In genomic region chr19:19320362-19321142, GRCh38 we compare ENCODE assay signal across 8 cellular contexts. TPM values are rescaled to one million over a fixed set of nuclear protein-coding genes. Genes with fewer than 3 reads are reported as not detected.
DNase-seq lines count a peak whose midpoint lies in the region; ATAC-seq, FAIRE-seq and TF ChIP-seq lines count a peak whose summit lies in the region.

A gene with protein sequence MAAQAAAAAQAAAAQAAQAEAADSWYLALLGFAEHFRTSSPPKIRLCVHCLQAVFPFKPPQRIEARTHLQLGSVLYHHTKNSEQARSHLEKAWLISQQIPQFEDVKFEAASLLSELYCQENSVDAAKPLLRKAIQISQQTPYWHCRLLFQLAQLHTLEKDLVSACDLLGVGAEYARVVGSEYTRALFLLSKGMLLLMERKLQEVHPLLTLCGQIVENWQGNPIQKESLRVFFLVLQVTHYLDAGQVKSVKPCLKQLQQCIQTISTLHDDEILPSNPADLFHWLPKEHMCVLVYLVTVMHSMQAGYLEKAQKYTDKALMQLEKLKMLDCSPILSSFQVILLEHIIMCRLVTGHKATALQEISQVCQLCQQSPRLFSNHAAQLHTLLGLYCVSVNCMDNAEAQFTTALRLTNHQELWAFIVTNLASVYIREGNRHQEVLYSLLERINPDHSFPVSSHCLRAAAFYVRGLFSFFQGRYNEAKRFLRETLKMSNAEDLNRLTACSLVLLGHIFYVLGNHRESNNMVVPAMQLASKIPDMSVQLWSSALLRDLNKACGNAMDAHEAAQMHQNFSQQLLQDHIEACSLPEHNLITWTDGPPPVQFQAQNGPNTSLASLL (plus strand): TSS chr19:19320829. CDS start chr19:19320860, 31 bp downstream.
Gene SUGP1 (minus strand): TSS chr19:19320509. CDS start chr19:19320496, 13 bp downstream.

- H3K9me3 ChIP-seq in right atrium auricular region (no peaks in the 10 kb centered on the region), psoas muscle (no peaks in the 10 kb centered on the region)

- no peaks in the 10 kb centered on the region for H3K27me3 ChIP-seq in right atrium auricular region
- H3K27me3 ChIP-seq in psoas muscle (ENCODE audit: insufficient read depth in 3 of 3, low read length in 2 of 3) = no peaks in the 10 kb centered on the region

- intact Hi-C loops in psoas muscle (cut with DNase I) = loop anchor here (2.0 to 5.0 kb wide), 2 partner anchors 128 kb away; partner anchors contain the start of genes BORCS8 (in 2 of the 2) and RFXANK (in 2 of the 2)

- H3K27ac Mint-ChIP-seq in T-helper 1 cell treated with Interleukin-12 subunit alpha and Interleukin-12 subunit beta and Interleukin-4 antibody, amounts not matched to agents 30 μg/mL and 1 μg/mL, for 36 hours = peak within 1 kb of the TSS; percentile 99

- no peaks in the 10 kb centered on the region for H3K27me3 Mint-ChIP-seq in T-helper 1 cell treated with Interleukin-12 subunit alpha and Interleukin-12 subunit beta and Interleukin-4 antibody, amounts not matched to agents 30 μg/mL and 1 μg/mL, for 36 hours (ENCODE audit: low read depth)

- H3K4me3 ChIP-seq in right atrium auricular region = peak within 1 kb of the TSS; percentile 88 to 97
- H3K4me3 ChIP-seq in psoas muscle = peak within 1 kb of the TSS; percentile 93

- peak within 1 kb of the TSS; percentile 94 for H3K4me3 Mint-ChIP-seq in T-helper 1 cell treated with Interleukin-12 subunit alpha and Interleukin-12 subunit beta and Interleukin-4 antibody, amounts not matched to agents 30 μg/mL and 1 μg/mL, for 36 hours

- H3K4me1 ChIP-seq in right atrium auricular region (peaks cover 0 to 44% of the 10 kb centered on the region in 2 donors), psoas muscle (peaks cover 47% of the 10 kb centered on the region)

- H3K36me3 ChIP-seq in right atrium auricular region (peaks cover 21% of the 10 kb centered on the region), psoas muscle (ENCODE audit: insufficient read depth in 1 of 2, low read depth in 1 of 2) (peaks cover 0 to 31% of the 10 kb centered on the region in 2 donors)

- TF ChIP-seq CTCF in GM13976 (IDR thresholded peaks at IDR 0.05; ENCODE audit: borderline replicate concordance, control extremely low read depth, extremely low read depth, insufficient read depth, missing control alignments) = peak; percentile 10
- peak in 1 of 2 donors; percentile 49 for TF ChIP-seq CTCF in right atrium auricular region (IDR thresholded peaks at IDR 0.05)
- peak; percentile 48 for TF ChIP-seq CTCF in psoas muscle (IDR thresholded peaks at IDR 0.05)

- ATAC-seq in HG02852 (IDR thresholded peaks at IDR 0.05; ENCODE audit: unreplicated experiment) (peak; percentile 90), psoas muscle (peak; percentile 90 to 93 (median 91))

- no peaks in the 10 kb centered on the region for H3K9me3 Mint-ChIP-seq in T-helper 1 cell treated with Interleukin-12 subunit alpha and Interleukin-12 subunit beta and Interleukin-4 antibody, amounts not matched to agents 30 μg/mL and 1 μg/mL, for 36 hours

- peak within 1 kb of the TSS; percentile 84 to 90 for H3K27ac ChIP-seq in right atrium auricular region
- peak within 1 kb of the TSS; percentile 95 for H3K27ac ChIP-seq in psoas muscle

- H3K36me3 Mint-ChIP-seq in T-helper 1 cell treated with Interleukin-12 subunit alpha and Interleukin-12 subunit beta and Interleukin-4 antibody, amounts not matched to agents 30 μg/mL and 1 μg/mL, for 36 hours (ENCODE audit: low read depth) = peaks cover 28% of the 10 kb centered on the region

- DNase-seq in GM13976 (ENCODE audit: low spot score) = peak; percentile 98
- DNase-seq in NCI-H146 (lab: John Stamatoyannopoulos, UW) = peak; percentile 98
- DNase-seq in amygdala (lab: John Stamatoyannopoulos, UW) = peak in 55 of 56 donors; percentile 45 to 94 (median 83)
- DNase-seq in right atrium auricular region (ENCODE audit: low spot score) = peak; percentile 89
- DNase-seq in psoas muscle = peak; percentile 88 to 94
- peak; percentile 92 for DNase-seq in urothelium cell line (ENCODE audit: low spot score)

- in situ Hi-C loops in GM13976 (cut with MboI; ENCODE audit: low sequenced_read_pairs, unreplicated experiment) = no loop called here

- WGBS in psoas muscle, 3 donors = 0 to 1% (median 0%) methylated on average over 58 to 67 of the region's 67 CpGs

- H3K4me1 Mint-ChIP-seq in T-helper 1 cell treated with Interleukin-12 subunit alpha and Interleukin-12 subunit beta and Interleukin-4 antibody, amounts not matched to agents 30 μg/mL and 1 μg/mL, for 36 hours (ENCODE audit: low read depth) = peaks cover 34% of the 10 kb centered on the region

- FAIRE-seq in urothelium cell line (lab: Jason Lieb, UNC) = no peak

RNA-seq across cellular contexts. Expression of the first gene that starts in this region (rescaled TPM):
- total RNA-seq in right atrium auricular region (10 to 100 TPM; 22.1 to 31.3 TPM), psoas muscle (10 to 100 TPM; 26.2 to 55.1 (median 40.1) TPM)
- polyA plus RNA-seq in psoas muscle = 10 to 100 TPM; 12.3 to 20.3 (median 18.4) TPM

RNA-seq across cellular contexts. Expression of gene SUGP1, which starts in this region (rescaled TPM):
- 10 to 100 TPM; 33.7 to 36.6 TPM for total RNA-seq in right atrium auricular region
- 10 to 100 TPM; 25.8 to 35.8 (median 29.0) TPM for total RNA-seq in psoas muscle
- polyA plus RNA-seq in psoas muscle = 10 to 100 TPM; 20.6 to 26.3 (median 24.6) TPM

Comparison
In these comparisons a context has a peak if more than half of its experiments do, and no peak if none do; other contexts are left out.
1. Peak in every context shown above with its lines: DNase-seq, ATAC-seq, H3K4me3 ChIP-seq and H3K27ac ChIP-seq.